ENCODE assay signal across 9 cellular contexts in the genomic region with DNA sequence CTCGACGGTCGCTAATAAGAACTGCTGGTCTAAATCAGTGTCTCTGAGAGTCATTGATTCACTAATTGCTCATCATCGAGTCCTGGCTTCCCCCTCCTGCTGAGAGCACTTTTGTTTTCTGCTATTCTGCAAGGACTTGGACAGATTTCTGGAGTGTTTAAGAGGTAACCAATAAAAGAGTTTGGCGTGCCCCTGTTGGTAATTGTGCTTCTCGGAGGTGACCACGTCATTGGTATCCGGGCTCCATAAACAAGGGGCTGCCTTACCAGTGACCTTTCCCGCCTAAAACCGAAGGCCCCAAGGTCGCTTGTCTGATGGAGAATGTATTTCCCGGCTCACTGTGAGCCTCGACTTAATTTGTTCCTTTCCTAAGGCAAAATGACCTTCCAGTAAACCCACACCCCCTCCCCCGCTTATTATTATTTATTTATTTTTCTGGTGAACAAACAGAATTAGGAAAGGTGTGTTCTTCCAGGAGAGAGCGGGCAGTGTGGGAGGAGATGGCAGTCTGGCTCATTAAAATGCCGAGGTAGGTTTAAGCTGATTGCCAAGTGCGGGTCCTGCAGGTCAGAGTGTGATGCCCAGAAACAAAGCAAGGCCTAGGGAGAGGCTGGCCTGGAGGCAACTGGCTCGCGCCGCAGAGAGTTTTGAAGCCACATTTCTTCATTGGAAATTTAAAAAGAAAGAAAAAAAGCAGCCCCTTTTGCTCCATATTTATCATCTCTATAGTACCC. TPM values are rescaled to one million over a fixed set of nuclear protein-coding genes. Genes with fewer than 3 reads are reported as not detected.
DNase-seq lines count a peak whose midpoint lies in the region; FAIRE-seq and TF ChIP-seq lines count a peak whose summit lies in the region.
"Had no signal": no experiment of that assay in that cellular context is flagged by ENCODE, and none has a peak within 500 bp of the region (broad histone marks: within the 10 kb centered on the region; RNA-seq: fewer than 3 reads in every experiment).

No MANE protein-coding gene starts in this region.

- H3K27ac Mint-ChIP-seq in T-helper 1 cell treated with Interleukin-12 subunit alpha and Interleukin-12 subunit beta and Interleukin-4 antibody, amounts not matched to agents 30 μg/mL and 1 μg/mL, for 36 hours, result peak overlapping the region; percentile 93

- TF ChIP-seq CTCF in H1 (IDR thresholded peaks at IDR 0.05; ENCODE audit: control extremely low read depth in 1 of 3, insufficient read depth in 1 of 3, low read depth in 1 of 3, low read length in 3 of 3) (no peak), ascending aorta (IDR thresholded peaks at IDR 0.05) (no peak)

- no peak overlapping the region for H3K18ac ChIP-seq in H1 (ENCODE audit: extremely low read depth, low read length)

- TF ChIP-seq POLR2A in H1 (IDR thresholded peaks at IDR 0.05; ENCODE audit: control extremely low read depth in 1 of 2, low read depth in 2 of 2, low read length in 2 of 2) (no peak), erythroblast (IDR thresholded peaks at IDR 0.05; ENCODE audit: low read length) (no peak)

- H3K4me1 Mint-ChIP-seq in T-helper 1 cell treated with Interleukin-12 subunit alpha and Interleukin-12 subunit beta and Interleukin-4 antibody, amounts not matched to agents 30 μg/mL and 1 μg/mL, for 36 hours (ENCODE audit: low read depth), result peaks cover 66% of the 10 kb centered on the region

- no peak overlapping the region for H3K27ac ChIP-seq in H1 (ENCODE audit: low read depth, low read length)
- no peak overlapping the region for H3K27ac ChIP-seq in ascending aorta

- H2AFZ ChIP-seq in H1 (ENCODE audit: low read length), result no peak overlapping the region

- H3K79me2 ChIP-seq in H1 (ENCODE audit: control insufficient read depth in 1 of 2, insufficient read depth in 2 of 2, low read length in 2 of 2), result peaks cover 3 to 53% of the 10 kb centered on the region in 2 experiments

- peaks cover 24 to 29% of the 10 kb centered on the region in 2 experiments for H4K20me1 ChIP-seq in H1 (replicated peaks in 1 of 2; ENCODE audit: control insufficient read depth in 1 of 2, insufficient read depth in 2 of 2, low read length in 2 of 2)

- H3K56ac ChIP-seq in H1 (replicated peaks; ENCODE audit: insufficient read length, low read depth, low read length), result no peak overlapping the region

- H3K4ac ChIP-seq in H1 (replicated peaks; ENCODE audit: insufficient read length, low read depth, low read length), result no peak overlapping the region

- no peak overlapping the region for H3K23ac ChIP-seq in H1 (ENCODE audit: insufficient read length)

- no peak overlapping the region for H2BK120ac ChIP-seq in H1 (replicated peaks; ENCODE audit: low read depth, low read length)

- H3K4me3 Mint-ChIP-seq in T-helper 1 cell treated with Interleukin-12 subunit alpha and Interleukin-12 subunit beta and Interleukin-4 antibody, amounts not matched to agents 30 μg/mL and 1 μg/mL, for 36 hours, result peak overlapping the region; percentile 83

- H2BK12ac ChIP-seq in H1 (ENCODE audit: low read depth, low read length), result no peak overlapping the region

- TF ChIP-seq EP300 in H1 (IDR thresholded peaks at IDR 0.05; ENCODE audit: borderline replicate concordance in 1 of 2, low read depth in 2 of 2, low read length in 2 of 2), result no peak

- no peak overlapping the region for H4K5ac ChIP-seq in H1 (ENCODE audit: insufficient read length, low read depth, low read length)

- no peaks in the 10 kb centered on the region for H3K23me2 ChIP-seq in H1 (ENCODE audit: low read depth, low read length)

- no peak overlapping the region for H3K4me2 ChIP-seq in H1 (ENCODE audit: insufficient read depth in 1 of 2, low read depth in 2 of 2, low read length in 2 of 2)

- no peaks in the 10 kb centered on the region for H3K9me3 Mint-ChIP-seq in T-helper 1 cell treated with Interleukin-12 subunit alpha and Interleukin-12 subunit beta and Interleukin-4 antibody, amounts not matched to agents 30 μg/mL and 1 μg/mL, for 36 hours

- no peak overlapping the region; the same call in 1 of the 2 replicates for H4K8ac ChIP-seq in H1 (ENCODE audit: extremely low read depth, insufficient read depth, low read length)

- H3K9me3 ChIP-seq in H1 (ENCODE audit: insufficient read depth in 2 of 2, low read depth in 1 of 2, low read length in 1 of 2), result no peaks in the 10 kb centered on the region
- H3K9me3 ChIP-seq in ascending aorta, result no peaks in the 10 kb centered on the region
- H3K9me3 ChIP-seq: stomach had no signal

- DNase-seq in T-helper 1 cell (no peak), NCI-H2196 (lab: John Stamatoyannopoulos, UW; ENCODE audit: unreplicated experiment) (peak; percentile 74), H1 (ENCODE audit: low read depth in 1 of 2, low spot score in 2 of 2) (no peak), retina (peak; percentile 85), ascending aorta (ENCODE audit: low spot score in 2 of 2) (no peak), erythroblast (lab: John Stamatoyannopoulos, UW) (no peak), superior temporal gyrus (ENCODE audit: extremely low spot score) (no peak)
- DNase-seq: stomach had no signal

- POLR2A ChIA-PET in H1 (lab: Charles Lee; ENCODE audit: partially characterized antibody), result interaction anchor here (0.6 to 1.3 kb wide), 2 partner anchors 17 to 38 kb away, joined by 3 read pairs; no protein-coding TSS in a partner anchor

- H4K91ac ChIP-seq in H1 (replicated peaks; ENCODE audit: insufficient read length, low read length), result no peak overlapping the region

- H3K14ac ChIP-seq in H1 (ENCODE audit: insufficient read length), result no peak overlapping the region

- peaks cover 34% of the 10 kb centered on the region for H3K36me3 Mint-ChIP-seq in T-helper 1 cell treated with Interleukin-12 subunit alpha and Interleukin-12 subunit beta and Interleukin-4 antibody, amounts not matched to agents 30 μg/mL and 1 μg/mL, for 36 hours (ENCODE audit: low read depth)

- TF ChIP-seq RAD21 in H1 (IDR thresholded peaks at IDR 0.05 in 1 of 2, conservative IDR thresholded peaks at IDR 0.05 in 1 of 2; ENCODE audit: low read depth in 2 of 2, low read length in 2 of 2), result no peak

- H3K4me1 ChIP-seq in H1 (replicated peaks in 1 of 4; ENCODE audit: control insufficient read depth in 3 of 4, insufficient read depth in 4 of 4, low read length in 3 of 4) (peaks cover 15 to 39% (median 21%) of the 10 kb centered on the region in 4 experiments), ascending aorta (peaks cover 0 to 5% of the 10 kb centered on the region in 2 donors)

- WGBS in H1 (ENCODE audit: extremely low coverage in 1 of 2, insufficient coverage in 1 of 2, insufficient read length in 1 of 2, insufficient replicate concordance in 2 of 2, low coverage in 1 of 2, low lambda C conversion rate in 2 of 2, missing lambda C conversion rate in 1 of 2), 2 experiments, result 78% methylated on average over 20 of the region's 20 CpGs; no CpG with 5 or more reads in 1 of the 2 experiments

- no peak overlapping the region for H2AK5ac ChIP-seq in H1 (ENCODE audit: low read depth, low read length)

- CTCF ChIA-PET in H1 (lab: Charles Lee; ENCODE audit: partially characterized antibody), result interaction anchor here (0.6 to 2.6 kb wide), 4 partner anchors 43 to 484 kb away, joined by 3 to 8 read pairs (median 3); no protein-coding TSS in a partner anchor

- FAIRE-seq in H1 (lab: Jason Lieb, UNC), result no peak

- peaks cover 20% of the 10 kb centered on the region for H3K79me1 ChIP-seq in H1 (ENCODE audit: low read depth, low read length)

- intact Hi-C loops in ascending aorta (cut with DNase I), result no loop called here

- H3K9ac ChIP-seq in H1 (replicated peaks in 1 of 4; ENCODE audit: extremely low read depth in 1 of 4, low read depth in 3 of 4, low read length in 3 of 4), result no peak overlapping the region

- peaks cover 0 to 4% (median 0%) of the 10 kb centered on the region in 4 experiments; a peak in 1 of 8 replicates for H3K36me3 ChIP-seq in H1 (ENCODE audit: control insufficient read depth in 2 of 4, insufficient read depth in 4 of 4, low read length in 3 of 4)
- H3K36me3 ChIP-seq in ascending aorta, result no peaks in the 10 kb centered on the region

- no peak overlapping the region for H2BK20ac ChIP-seq in H1 (ENCODE audit: low read length)

- no peak overlapping the region for H2BK15ac ChIP-seq in H1 (ENCODE audit: low read length)

- H3K4me3 ChIP-seq in H1 (ENCODE audit: extremely low read depth in 1 of 4, insufficient read depth in 2 of 4, low read depth in 3 of 4, low read length in 4 of 4) (no peak overlapping the region; a peak in 1 of 8 replicates), ascending aorta (no peak overlapping the region)
- H3K4me3 ChIP-seq: stomach had no signal

- no peaks in the 10 kb centered on the region for H3K27me3 Mint-ChIP-seq in T-helper 1 cell treated with Interleukin-12 subunit alpha and Interleukin-12 subunit beta and Interleukin-4 antibody, amounts not matched to agents 30 μg/mL and 1 μg/mL, for 36 hours (ENCODE audit: low read depth)

- H3K27me3 ChIP-seq in H1 (replicated peaks in 1 of 4; ENCODE audit: control insufficient read depth in 3 of 4, extremely low read depth in 1 of 4, insufficient read depth in 3 of 4, low read length in 3 of 4) (no peaks in the 10 kb centered on the region), ascending aorta (no peaks in the 10 kb centered on the region)
- H3K27me3 ChIP-seq: stomach had no signal

- H2BK5ac ChIP-seq in H1 (ENCODE audit: low read depth, low read length), result no peak overlapping the region

TF ChIP-seq in H1, 55 proteins besides CTCF, POLR2A, EP300 and RAD21 (continues in another document):
- TF ChIP-seq GTF2F1 (IDR thresholded peaks at IDR 0.05; ENCODE audit: borderline replicate concordance, low read depth, low read length) (no peak), PHF8 (conservative IDR thresholded peaks at IDR 0.05; ENCODE audit: low read depth, low read length) (no peak), JUND (IDR thresholded peaks at IDR 0.05; ENCODE audit: low read length) (no peak), ZNF274 (IDR thresholded peaks at IDR 0.05; ENCODE audit: borderline replicate concordance, extremely low read depth, low read length) (no peak), SP2 (IDR thresholded peaks at IDR 0.05; ENCODE audit: low read length) (no peak)

RNA-seq across cellular contexts. Expression of a gene that starts 30.2 kb away (rescaled TPM):
- 73.1 and 80.6 TPM in 2 replicates for total RNA-seq in H1 (2021; fragmentation: NEBNext Ultra II Directional; extraction: Animal tissue kit (Norgen Biotek cat#: 25700))
- 36.7 and 50.7 TPM in 2 replicates for polyA plus RNA-seq in H1 (2011; rRNA removed)
- 42.1 TPM for polyA plus RNA-seq in H1 (2011; cell fraction: cytosol; rRNA removed)
- polyA plus RNA-seq in H1 (2011; cell fraction: nucleus; rRNA removed), result 128 TPM
- polyA plus RNA-seq in H1 (2012, experiment 1 of 2), result 44.3 to 54.1 TPM (median 46.9 TPM) in 4 replicates
- 9.0 TPM for polyA plus RNA-seq in H1 (2012, experiment 2 of 2)
- polyA plus RNA-seq in H1 (2013, experiment 1 of 2), result 27.9 TPM
- polyA plus RNA-seq in H1 (2013, experiment 2 of 2), result 25.3 TPM
- 115 and 134 TPM in 2 replicates for polyA minus RNA-seq in H1 (2011; rRNA and poly(A)+ RNA removed)
- polyA minus RNA-seq in H1 (2011; cell fraction: cytosol; rRNA and poly(A)+ RNA removed), result 52.1 TPM
- 164 TPM for polyA minus RNA-seq in H1 (2011; cell fraction: nucleus; rRNA and poly(A)+ RNA removed)
- total RNA-seq in ascending aorta, result 11.7 TPM

Comparison
In these comparisons a context has a peak if more than half of its experiments do, and no peak if none do; other contexts are left out.
1. DNase-seq: peak in NCI-H2196 (single experiment) and retina (single experiment); none in T-helper 1 cell (0 of 5), H1 (0 of 2), ascending aorta (0 of 2), erythroblast (0 of 2) and superior temporal gyrus (single experiment).